1 cellular context compared by ENCODE assay signal in the genomic region with DNA sequence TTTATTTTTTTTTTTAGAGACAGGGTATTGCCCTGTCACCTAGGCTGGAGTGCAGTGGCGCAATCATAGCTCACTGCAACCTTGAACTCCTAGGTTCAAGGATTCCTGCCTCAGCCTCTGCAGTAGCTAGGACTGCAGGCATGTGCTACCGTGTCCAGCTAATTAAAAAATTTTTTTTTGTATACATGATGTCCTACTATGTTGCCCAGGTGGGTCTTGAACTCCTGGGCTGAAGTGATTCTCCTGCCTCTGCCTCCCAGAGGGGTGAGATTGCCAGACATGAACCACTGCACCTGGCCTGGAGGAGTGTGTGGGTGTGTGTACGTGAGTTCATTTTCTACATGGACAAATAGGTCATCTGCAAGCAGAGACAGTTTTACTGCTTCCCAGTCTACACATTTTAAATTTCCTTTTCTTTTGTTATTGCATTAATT.
TF ChIP-seq lines count a peak whose summit lies in the region.

No MANE protein-coding gene starts in this region.

TF ChIP-seq in GM23338, 12 proteins besides CTCF, POLR2A, EP300 and RAD21 (continued from another document):
- TF ChIP-seq, protein P1, sequence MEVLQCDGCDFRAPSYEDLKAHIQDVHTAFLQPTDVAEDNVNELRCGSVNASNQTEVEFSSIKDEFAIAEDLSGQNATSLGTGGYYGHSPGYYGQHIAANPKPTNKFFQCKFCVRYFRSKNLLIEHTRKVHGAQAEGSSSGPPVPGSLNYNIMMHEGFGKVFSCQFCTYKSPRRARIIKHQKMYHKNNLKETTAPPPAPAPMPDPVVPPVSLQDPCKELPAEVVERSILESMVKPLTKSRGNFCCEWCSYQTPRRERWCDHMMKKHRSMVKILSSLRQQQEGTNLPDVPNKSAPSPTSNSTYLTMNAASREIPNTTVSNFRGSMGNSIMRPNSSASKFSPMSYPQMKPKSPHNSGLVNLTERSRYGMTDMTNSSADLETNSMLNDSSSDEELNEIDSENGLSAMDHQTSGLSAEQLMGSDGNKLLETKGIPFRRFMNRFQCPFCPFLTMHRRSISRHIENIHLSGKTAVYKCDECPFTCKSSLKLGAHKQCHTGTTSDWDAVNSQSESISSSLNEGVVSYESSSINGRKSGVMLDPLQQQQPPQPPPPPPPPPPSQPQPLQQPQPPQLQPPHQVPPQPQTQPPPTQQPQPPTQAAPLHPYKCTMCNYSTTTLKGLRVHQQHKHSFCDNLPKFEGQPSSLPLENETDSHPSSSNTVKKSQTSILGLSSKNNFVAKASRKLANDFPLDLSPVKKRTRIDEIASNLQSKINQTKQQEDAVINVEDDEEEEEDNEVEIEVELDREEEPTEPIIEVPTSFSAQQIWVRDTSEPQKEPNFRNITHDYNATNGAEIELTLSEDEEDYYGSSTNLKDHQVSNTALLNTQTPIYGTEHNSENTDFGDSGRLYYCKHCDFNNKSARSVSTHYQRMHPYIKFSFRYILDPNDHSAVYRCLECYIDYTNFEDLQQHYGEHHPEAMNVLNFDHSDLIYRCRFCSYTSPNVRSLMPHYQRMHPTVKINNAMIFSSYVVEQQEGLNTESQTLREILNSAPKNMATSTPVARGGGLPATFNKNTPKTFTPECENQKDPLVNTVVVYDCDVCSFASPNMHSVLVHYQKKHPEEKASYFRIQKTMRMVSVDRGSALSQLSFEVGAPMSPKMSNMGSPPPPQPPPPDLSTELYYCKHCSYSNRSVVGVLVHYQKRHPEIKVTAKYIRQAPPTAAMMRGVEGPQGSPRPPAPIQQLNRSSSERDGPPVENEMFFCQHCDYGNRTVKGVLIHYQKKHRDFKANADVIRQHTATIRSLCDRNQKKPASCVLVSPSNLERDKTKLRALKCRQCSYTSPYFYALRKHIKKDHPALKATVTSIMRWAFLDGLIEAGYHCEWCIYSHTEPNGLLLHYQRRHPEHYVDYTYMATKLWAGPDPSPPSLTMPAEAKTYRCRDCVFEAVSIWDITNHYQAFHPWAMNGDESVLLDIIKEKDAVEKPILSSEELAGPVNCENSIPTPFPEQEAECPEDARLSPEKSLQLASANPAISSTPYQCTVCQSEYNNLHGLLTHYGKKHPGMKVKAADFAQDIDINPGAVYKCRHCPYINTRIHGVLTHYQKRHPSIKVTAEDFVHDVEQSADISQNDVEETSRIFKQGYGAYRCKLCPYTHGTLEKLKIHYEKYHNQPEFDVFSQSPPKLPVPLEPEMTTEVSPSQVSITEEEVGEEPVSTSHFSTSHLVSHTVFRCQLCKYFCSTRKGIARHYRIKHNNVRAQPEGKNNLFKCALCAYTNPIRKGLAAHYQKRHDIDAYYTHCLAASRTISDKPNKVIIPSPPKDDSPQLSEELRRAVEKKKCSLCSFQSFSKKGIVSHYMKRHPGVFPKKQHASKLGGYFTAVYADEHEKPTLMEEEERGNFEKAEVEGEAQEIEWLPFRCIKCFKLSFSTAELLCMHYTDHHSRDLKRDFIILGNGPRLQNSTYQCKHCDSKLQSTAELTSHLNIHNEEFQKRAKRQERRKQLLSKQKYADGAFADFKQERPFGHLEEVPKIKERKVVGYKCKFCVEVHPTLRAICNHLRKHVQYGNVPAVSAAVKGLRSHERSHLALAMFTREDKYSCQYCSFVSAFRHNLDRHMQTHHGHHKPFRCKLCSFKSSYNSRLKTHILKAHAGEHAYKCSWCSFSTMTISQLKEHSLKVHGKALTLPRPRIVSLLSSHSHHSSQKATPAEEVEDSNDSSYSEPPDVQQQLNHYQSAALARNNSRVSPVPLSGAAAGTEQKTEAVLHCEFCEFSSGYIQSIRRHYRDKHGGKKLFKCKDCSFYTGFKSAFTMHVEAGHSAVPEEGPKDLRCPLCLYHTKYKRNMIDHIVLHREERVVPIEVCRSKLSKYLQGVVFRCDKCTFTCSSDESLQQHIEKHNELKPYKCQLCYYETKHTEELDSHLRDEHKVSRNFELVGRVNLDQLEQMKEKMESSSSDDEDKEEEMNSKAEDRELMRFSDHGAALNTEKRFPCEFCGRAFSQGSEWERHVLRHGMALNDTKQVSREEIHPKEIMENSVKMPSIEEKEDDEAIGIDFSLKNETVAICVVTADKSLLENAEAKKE (CRISPR knock-in tag; IDR thresholded peaks at IDR 0.05): no peak
- no peak for TF ChIP-seq EZH2 (IDR thresholded peaks at IDR 0.05; ENCODE audit: low read depth, unreplicated experiment)
- TF ChIP-seq STAT1 (IDR thresholded peaks at IDR 0.05; ENCODE audit: unreplicated experiment): no peak
- TF ChIP-seq, protein P2, sequence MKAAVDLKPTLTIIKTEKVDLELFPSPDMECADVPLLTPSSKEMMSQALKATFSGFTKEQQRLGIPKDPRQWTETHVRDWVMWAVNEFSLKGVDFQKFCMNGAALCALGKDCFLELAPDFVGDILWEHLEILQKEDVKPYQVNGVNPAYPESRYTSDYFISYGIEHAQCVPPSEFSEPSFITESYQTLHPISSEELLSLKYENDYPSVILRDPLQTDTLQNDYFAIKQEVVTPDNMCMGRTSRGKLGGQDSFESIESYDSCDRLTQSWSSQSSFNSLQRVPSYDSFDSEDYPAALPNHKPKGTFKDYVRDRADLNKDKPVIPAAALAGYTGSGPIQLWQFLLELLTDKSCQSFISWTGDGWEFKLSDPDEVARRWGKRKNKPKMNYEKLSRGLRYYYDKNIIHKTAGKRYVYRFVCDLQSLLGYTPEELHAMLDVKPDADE (IDR thresholded peaks at IDR 0.05): no peak
- TF ChIP-seq, protein P3, sequence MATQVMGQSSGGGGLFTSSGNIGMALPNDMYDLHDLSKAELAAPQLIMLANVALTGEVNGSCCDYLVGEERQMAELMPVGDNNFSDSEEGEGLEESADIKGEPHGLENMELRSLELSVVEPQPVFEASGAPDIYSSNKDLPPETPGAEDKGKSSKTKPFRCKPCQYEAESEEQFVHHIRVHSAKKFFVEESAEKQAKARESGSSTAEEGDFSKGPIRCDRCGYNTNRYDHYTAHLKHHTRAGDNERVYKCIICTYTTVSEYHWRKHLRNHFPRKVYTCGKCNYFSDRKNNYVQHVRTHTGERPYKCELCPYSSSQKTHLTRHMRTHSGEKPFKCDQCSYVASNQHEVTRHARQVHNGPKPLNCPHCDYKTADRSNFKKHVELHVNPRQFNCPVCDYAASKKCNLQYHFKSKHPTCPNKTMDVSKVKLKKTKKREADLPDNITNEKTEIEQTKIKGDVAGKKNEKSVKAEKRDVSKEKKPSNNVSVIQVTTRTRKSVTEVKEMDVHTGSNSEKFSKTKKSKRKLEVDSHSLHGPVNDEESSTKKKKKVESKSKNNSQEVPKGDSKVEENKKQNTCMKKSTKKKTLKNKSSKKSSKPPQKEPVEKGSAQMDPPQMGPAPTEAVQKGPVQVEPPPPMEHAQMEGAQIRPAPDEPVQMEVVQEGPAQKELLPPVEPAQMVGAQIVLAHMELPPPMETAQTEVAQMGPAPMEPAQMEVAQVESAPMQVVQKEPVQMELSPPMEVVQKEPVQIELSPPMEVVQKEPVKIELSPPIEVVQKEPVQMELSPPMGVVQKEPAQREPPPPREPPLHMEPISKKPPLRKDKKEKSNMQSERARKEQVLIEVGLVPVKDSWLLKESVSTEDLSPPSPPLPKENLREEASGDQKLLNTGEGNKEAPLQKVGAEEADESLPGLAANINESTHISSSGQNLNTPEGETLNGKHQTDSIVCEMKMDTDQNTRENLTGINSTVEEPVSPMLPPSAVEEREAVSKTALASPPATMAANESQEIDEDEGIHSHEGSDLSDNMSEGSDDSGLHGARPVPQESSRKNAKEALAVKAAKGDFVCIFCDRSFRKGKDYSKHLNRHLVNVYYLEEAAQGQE (IDR thresholded peaks at IDR 0.05; ENCODE audit: unreplicated experiment): no peak
